Comparison of ENCODE assay signal across 25 cellular contexts in the genomic region with DNA sequence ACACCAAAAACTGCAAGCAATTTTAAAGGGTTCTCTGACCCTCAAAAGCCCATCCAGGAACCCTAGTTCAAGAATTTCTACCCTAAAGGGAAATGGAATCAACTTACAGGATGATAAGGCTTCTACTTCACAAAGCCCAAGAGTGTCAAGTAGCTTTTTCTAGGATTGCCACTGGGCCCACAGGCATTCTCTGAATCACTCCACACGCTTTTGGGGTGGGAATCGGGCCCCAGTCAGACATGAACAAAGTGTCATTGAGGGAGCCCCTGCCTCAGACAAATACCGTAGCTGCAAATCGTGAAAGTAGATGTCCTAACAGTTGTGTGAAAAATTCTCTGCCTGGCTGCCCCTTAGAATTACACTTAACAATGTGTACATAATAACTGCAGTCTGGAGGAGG. TPM values are rescaled to one million over a fixed set of nuclear protein-coding genes. Genes with fewer than 3 reads are reported as not detected.
"Had no signal": no experiment of that assay in that cellular context is flagged by ENCODE, and none has a peak within 500 bp of the region (broad histone marks: within the 10 kb centered on the region; RNA-seq: fewer than 3 reads in every experiment).

No MANE protein-coding gene starts in this region.

- H3K4me3 ChIP-seq: colonic mucosa, gastroesophageal sphincter, heart left ventricle, hepatocyte, lung, right atrium auricular region, smooth muscle cell, suprapubic skin, transverse colon, upper lobe of right lung, vagina had no signal

- DNase-seq: colonic mucosa; effector CD8-positive, alpha-beta T cell; endodermal cell; foreskin keratinocyte; heart left ventricle; natural killer cell; stimulated activated CD4-positive, alpha-beta T cell treated with anti-CD3 and anti-CD28 coated beads, Interleukin-12 subunit alpha, Interleukin-12 subunit beta, amount 100 ng/mL, for 4 hours; stimulated activated CD4-positive, alpha-beta T cell treated with anti-CD3 and anti-CD28 coated beads, Interleukin-1b, Interleukin-23, amount 100 ng/mL, for 48 hours; stimulated activated CD4-positive, alpha-beta T cell treated with anti-CD3 and anti-CD28 coated beads, Interleukin-4, amount 100 ng/mL, for 4 hours; stimulated activated naive CD8-positive, alpha-beta T cell treated with anti-CD3 and anti-CD28 coated beads, Interleukin-15, Interleukin-2, amounts not matched to agents 100 U/mL and 50 U/mL, for 24 hours; transverse colon; upper lobe of right lung had no signal

- H3K27ac ChIP-seq: colonic mucosa, epithelial cell of prostate, foreskin keratinocyte, heart left ventricle, hepatocyte, neutrophil, parathyroid adenoma, right atrium auricular region, suprapubic skin, transverse colon, upper lobe of right lung, vagina had no signal

- H3K27me3 ChIP-seq: colonic mucosa, foreskin keratinocyte, gastroesophageal sphincter, hepatocyte, neutrophil, right atrium auricular region, suprapubic skin, transverse colon, upper lobe of right lung, vagina had no signal

- ATAC-seq: esophagus mucosa; foreskin keratinocyte; heart left ventricle; natural killer cell; sciatic nerve; stimulated activated memory B cell treated with anti-CD40 and anti-IgM and Interleukin-4, amounts not matched to agents 10 μg/mL and 1 μg/mL and 100 μg/mL, for 72 hours; stimulated activated naive CD8-positive, alpha-beta T cell treated with anti-CD3 and anti-CD28 coated beads, Interleukin-15, Interleukin-2, amounts not matched to agents 100 U/mL and 50 U/mL, for 24 hours; upper lobe of right lung had no signal

- H3K9me3 ChIP-seq: colonic mucosa, gastroesophageal sphincter, neutrophil, suprapubic skin, transverse colon, upper lobe of right lung, vagina had no signal

- H3K4me1 ChIP-seq: colonic mucosa, foreskin keratinocyte, gastroesophageal sphincter, heart left ventricle, parathyroid adenoma, right atrium auricular region, suprapubic skin, transverse colon, upper lobe of right lung, vagina had no signal

- H3K36me3 ChIP-seq: colonic mucosa, gastroesophageal sphincter, heart left ventricle, neutrophil, right atrium auricular region, suprapubic skin, transverse colon, upper lobe of right lung, vagina had no signal

RNA-seq across cellular contexts. Expression of a gene that starts 36.8 kb away (rescaled TPM):
- total RNA-seq: foreskin keratinocyte, natural killer cell, smooth muscle cell had no signal
- polyA plus RNA-seq: foreskin keratinocyte, smooth muscle cell had no signal
